In the genomic region with DNA sequence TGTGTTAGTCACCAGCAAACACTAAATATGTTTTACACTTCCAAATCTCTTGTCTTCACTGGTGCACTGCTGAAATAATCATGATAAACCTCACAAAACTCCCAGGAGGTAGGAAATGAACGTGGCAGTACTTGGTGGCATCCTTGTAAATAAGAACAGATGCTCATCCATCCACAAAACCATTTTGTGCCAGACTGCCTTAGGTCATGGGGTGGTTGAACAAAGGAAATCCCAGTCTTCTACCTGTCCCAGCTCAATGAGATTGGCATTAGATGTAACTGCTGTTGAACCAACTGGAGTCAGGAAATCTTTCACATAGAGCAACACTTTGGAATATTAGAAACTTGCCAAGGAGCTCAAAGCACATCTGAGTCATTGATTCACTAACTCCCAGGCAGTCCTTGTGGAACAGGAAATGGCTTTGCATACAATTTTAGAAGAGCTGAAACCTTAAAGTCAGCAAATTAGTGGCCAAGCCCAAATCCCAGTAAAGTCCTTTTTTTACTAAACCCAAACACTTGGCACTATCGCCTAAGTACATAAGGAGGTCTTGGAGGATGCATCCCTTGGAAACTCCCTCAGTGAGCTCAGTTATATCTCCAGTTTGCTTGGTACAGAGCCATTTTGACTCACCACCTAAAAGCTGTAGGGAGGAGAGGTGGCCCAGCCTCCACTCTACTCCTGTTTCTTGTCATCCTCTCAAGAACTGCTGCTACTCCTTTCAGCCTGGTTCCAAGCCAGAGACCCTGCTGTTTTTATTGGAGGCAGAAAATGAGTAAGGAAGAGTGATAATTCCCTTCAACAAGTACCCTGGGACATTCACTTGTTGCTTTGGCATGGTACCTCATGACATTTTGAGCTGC, we compare ENCODE assay signal across 15 cellular contexts.
DNase-seq lines count a peak whose midpoint lies in the region; ATAC-seq, FAIRE-seq and TF ChIP-seq lines count a peak whose summit lies in the region.
"Had no signal": no experiment of that assay in that cellular context is flagged by ENCODE, and none has a peak within 500 bp of the region (broad histone marks: within the 10 kb centered on the region; RNA-seq: fewer than 3 reads in every experiment).

No MANE protein-coding gene starts in this region.

- H3K27me3 ChIP-seq in right atrium auricular region (no peaks in the 10 kb centered on the region), bronchial epithelial cell (ENCODE audit: control insufficient read depth, insufficient read depth, low read length) (no peaks in the 10 kb centered on the region), gastroesophageal sphincter (no peaks in the 10 kb centered on the region), thoracic aorta (replicated peaks; ENCODE audit: insufficient read depth) (no peaks in the 10 kb centered on the region)

- H3K4me3 ChIP-seq in right atrium auricular region = no peak overlapping the region
- H3K4me3 ChIP-seq in bronchial epithelial cell (ENCODE audit: low read depth, low read length) = no peak overlapping the region
- H3K4me3 ChIP-seq in gastroesophageal sphincter = no peak overlapping the region
- H3K4me3 ChIP-seq in thoracic aorta = no peak overlapping the region

- TF ChIP-seq POLR2A in gastroesophageal sphincter (IDR thresholded peaks at IDR 0.05) = no peak

- H3K4me1 ChIP-seq in right atrium auricular region = no peaks in the 10 kb centered on the region
- H3K4me1 ChIP-seq in gastroesophageal sphincter = peaks cover 0 to 9% (median 3%) of the 10 kb centered on the region in 3 donors
- H3K4me1 ChIP-seq in thoracic aorta (ENCODE audit: control insufficient read depth in 1 of 2, low read depth in 2 of 2) = no peaks in the 10 kb centered on the region

- ATAC-seq in Right ventricle myocardium inferior = peak; percentile 82
- ATAC-seq in gastroesophageal sphincter = peak; percentile 51
- peak; percentile 37 for ATAC-seq in thoracic aorta (ENCODE audit: insufficient number of reproducible peaks, low FRiP score, low read depth)
- ATAC-seq in GM18502 (IDR thresholded peaks at IDR 0.05; ENCODE audit: poor library complexity, unreplicated experiment) = no peak

- no peaks in the 10 kb centered on the region for H3K9me3 ChIP-seq in right atrium auricular region
- H3K9me3 ChIP-seq in gastroesophageal sphincter = no peaks in the 10 kb centered on the region
- no peaks in the 10 kb centered on the region for H3K9me3 ChIP-seq in thoracic aorta

- FAIRE-seq in bronchial epithelial cell (lab: Jason Lieb, UNC) (no peak), frontal cortex (lab: Jason Lieb, UNC) (no peak)
- FAIRE-seq: kidney, RCC 7860 had no signal

- DNase-seq in Right ventricle myocardium inferior (ENCODE audit: missing footprints) (no peak), right atrium auricular region (ENCODE audit: low spot score) (no peak), bronchial epithelial cell (ENCODE audit: low read depth) (peak; percentile 55), thoracic aorta (ENCODE audit: low spot score) (no peak), frontal cortex (ENCODE audit: low spot score in 2 of 2) (no peak), NCI-H2196 treated with DMSO at 0.1 percent for 48 hours (lab: John Stamatoyannopoulos, UW; ENCODE audit: unreplicated experiment) (no peak)
- DNase-seq: activated CD4-positive, CD25-positive, alpha-beta regulatory T cell; effector CD4-positive, alpha-beta T cell; GDM1; kidney; NCI-H1930; NCI-H748 treated with DMSO at 0.1 percent for 48 hours had no signal

- H3K27ac ChIP-seq in right atrium auricular region = no peak overlapping the region
- H3K27ac ChIP-seq in gastroesophageal sphincter = no peak overlapping the region
- no peak overlapping the region for H3K27ac ChIP-seq in thoracic aorta

- H3K36me3 ChIP-seq in right atrium auricular region = no peaks in the 10 kb centered on the region
- no peaks in the 10 kb centered on the region for H3K36me3 ChIP-seq in bronchial epithelial cell (ENCODE audit: control insufficient read depth, insufficient read depth, low read length)
- H3K36me3 ChIP-seq in gastroesophageal sphincter = no peaks in the 10 kb centered on the region
- no peaks in the 10 kb centered on the region for H3K36me3 ChIP-seq in thoracic aorta

- TF ChIP-seq CTCF in right atrium auricular region (IDR thresholded peaks at IDR 0.05) (no peak), bronchial epithelial cell (IDR thresholded peaks at IDR 0.05; ENCODE audit: insufficient read depth, low read length, severe bottlenecking) (no peak), gastroesophageal sphincter (IDR thresholded peaks at IDR 0.05) (no peak), thoracic aorta (IDR thresholded peaks at IDR 0.05) (no peak)

- intact Hi-C loops in Right ventricle myocardium inferior (cut with DNase I) = loop anchor here (5.0 kb wide), 1 partner anchor 592 kb away; no protein-coding TSS in a partner anchor

- 55 to 86% methylated on average over 1 to 2 of the region's 2 CpGs for WGBS in gastroesophageal sphincter (ENCODE audit: low coverage in 1 of 2), 2 donors

- no peak for TF ChIP-seq EP300 in gastroesophageal sphincter (IDR thresholded peaks at IDR 0.05)
